Comparison of ENCODE assay signal across 17 cellular contexts in genomic region chr5:9173281-9174048, GRCh38.
DNase-seq lines count a peak whose midpoint lies in the region; ATAC-seq and TF ChIP-seq lines count a peak whose summit lies in the region.
"Had no signal": no experiment of that assay in that cellular context is flagged by ENCODE, and none has a peak within 500 bp of the region (broad histone marks: within the 10 kb centered on the region; RNA-seq: fewer than 3 reads in every experiment).

No MANE protein-coding gene starts in this region.

- H4K20me1 ChIP-seq in GM23338 (replicated peaks; ENCODE audit: insufficient read depth): no peaks in the 10 kb centered on the region

- H3K27me3 Mint-ChIP-seq in MCF 10A (ENCODE audit: insufficient read depth, unreplicated experiment) (no peaks in the 10 kb centered on the region), GM23338 (ENCODE audit: insufficient read depth, low read depth, poor library complexity) (no peaks in the 10 kb centered on the region)
- H3K27me3 Mint-ChIP-seq: memory B cell had no signal

- H3K9me3 ChIP-seq in breast epithelium: peaks cover 0 to 6% of the 10 kb centered on the region in 2 donors
- H3K9me3 ChIP-seq: testis had no signal

- H3K4me3 Mint-ChIP-seq in MCF 10A (ENCODE audit: unreplicated experiment): no peak overlapping the region
- H3K4me3 Mint-ChIP-seq in GM23338: no peak overlapping the region
- H3K4me3 Mint-ChIP-seq: memory B cell, neural crest cell had no signal

- H3K27me3 ChIP-seq in breast epithelium (no peaks in the 10 kb centered on the region), foreskin keratinocyte (no peaks in the 10 kb centered on the region), GM23338 (ENCODE audit: insufficient read depth) (no peaks in the 10 kb centered on the region)
- H3K27me3 ChIP-seq: testis had no signal

- CTCF ChIA-PET in MCF 10A (lab: Yijun Ruan, JAX): interaction anchor here (0.6 to 0.7 kb wide), 2 partner anchors 10 to 1282 kb away, joined by 3 read pairs; no protein-coding TSS in a partner anchor

- no peaks in the 10 kb centered on the region for H3F3A ChIP-seq in GM23338 (replicated peaks; ENCODE audit: low read depth)

- no peaks in the 10 kb centered on the region for H3K9me3 Mint-ChIP-seq in MCF 10A (ENCODE audit: unreplicated experiment)
- H3K9me3 Mint-ChIP-seq in GM23338: no peaks in the 10 kb centered on the region
- H3K9me3 Mint-ChIP-seq: memory B cell had no signal

- peak overlapping the region; percentile 29 for H3K27ac Mint-ChIP-seq in MCF 10A (ENCODE audit: low read depth, unreplicated experiment)
- no peak overlapping the region for H3K27ac Mint-ChIP-seq in GM23338
- H3K27ac Mint-ChIP-seq: activated T-helper 2 cell treated with anti-CD3 and anti-CD28 coated beads, Interferon-gamma antibody, Interleukin-2, Interleukin-4, amounts not matched to agents 10 μg/mL and 5 μg/mL and 100 μg/mL, durations not matched to agents 14 hours and 24 hours and 36 hours; memory B cell had no signal

- no peaks in the 10 kb centered on the region for H3K4me1 ChIP-seq in breast epithelium
- peaks cover 22% of the 10 kb centered on the region for H3K4me1 ChIP-seq in foreskin keratinocyte
- H3K4me1 ChIP-seq in GM23338 (ENCODE audit: insufficient read depth): 0 out of 2 replicates have a peak, but pooled peaks cover 9% of the 10 kb centered on the region
- H3K4me1 ChIP-seq: testis had no signal

- TF ChIP-seq POLR2A in breast epithelium (IDR thresholded peaks at IDR 0.05): no peak

- H3K4me1 Mint-ChIP-seq in MCF 10A (ENCODE audit: insufficient read depth, unreplicated experiment) (peaks cover 35% of the 10 kb centered on the region), GM23338 (peaks cover 15% of the 10 kb centered on the region)
- H3K4me1 Mint-ChIP-seq: memory B cell had no signal

- peak; percentile 91 for DNase-seq in MCF 10A (ENCODE audit: unreplicated experiment)
- DNase-seq in breast epithelium (ENCODE audit: low spot score in 2 of 2): no peak
- peak; percentile 50 for DNase-seq in brain pericyte (ENCODE audit: low read depth, low spot score)
- peak; percentile 79 to 90 for DNase-seq in foreskin keratinocyte
- no peak for DNase-seq in medulla oblongata (ENCODE audit: extremely low spot score)
- DNase-seq in stimulated activated CD4-positive, alpha-beta T cell treated with anti-CD3 and anti-CD28 coated beads, Interleukin-2, amount 100 ng/mL, for 24 hours: no peak
- DNase-seq in GM23338 (ENCODE audit: low spot score): no peak
- DNase-seq: activated CD8-positive, alpha-beta memory T cell treated with anti-CD3 and anti-CD28 coated beads for 24 hours; aorta; NCI-H2081 treated with DMSO at 0.1 percent for 48 hours; retina; testis had no signal

- H3K79me2 ChIP-seq in GM23338 (replicated peaks; ENCODE audit: insufficient read depth): no peaks in the 10 kb centered on the region

- no peak overlapping the region for H3K4me2 ChIP-seq in GM23338

- intact Hi-C loops in MCF 10A (cut with micrococcal nuclease): no loop called here
- intact Hi-C loops in breast epithelium (cut with DNase I; ENCODE audit: low total_unique reads): no loop called here

- BruUV-seq in MCF 10A (replicated peaks; lab: Mats Ljungman, UMichigan): no TSS peak

- POLR2A ChIA-PET in MCF 10A (lab: Yijun Ruan, JAX): interaction anchor here (0.6 to 1.4 kb wide), 6 partner anchors 10 to 1266 kb away, joined by 3 to 4 read pairs (median 3); no protein-coding TSS in a partner anchor

- TF ChIP-seq CTCF in MCF 10A (IDR thresholded peaks at IDR 0.05; ENCODE audit: unreplicated experiment) (no peak), breast epithelium (IDR thresholded peaks at IDR 0.05) (no peak), foreskin keratinocyte (conservative IDR thresholded peaks at IDR 0.05) (no peak), GM23338 (conservative IDR thresholded peaks at IDR 0.05; ENCODE audit: low read depth in 2 of 2) (no peak)

- ATAC-seq in foreskin keratinocyte: peak; percentile 71
- ATAC-seq in GM23338: no peak
- ATAC-seq in GM21526 (IDR thresholded peaks at IDR 0.05; ENCODE audit: low FRiP score, unreplicated experiment): no peak

- peaks cover 8% of the 10 kb centered on the region; the same call in 1 of the 2 replicates for H3K9me2 ChIP-seq in GM23338 (ENCODE audit: insufficient read depth)

- H2AFZ ChIP-seq in GM23338: no peak overlapping the region

- H3K36me3 Mint-ChIP-seq in MCF 10A (ENCODE audit: insufficient read depth, unreplicated experiment) (no peaks in the 10 kb centered on the region), GM23338 (ENCODE audit: low read depth) (peaks cover 11% of the 10 kb centered on the region; the same call in 2 of the 3 replicates)
- H3K36me3 Mint-ChIP-seq: memory B cell had no signal

- H3K27ac ChIP-seq in breast epithelium (peak overlapping the region in 1 of 2 donors; percentile 52), foreskin keratinocyte (no peak overlapping the region), GM23338 (ENCODE audit: low read depth) (no peak overlapping the region)
- H3K27ac ChIP-seq: 22Rv1, testis had no signal

- H3K4me3 ChIP-seq in breast epithelium (no peak overlapping the region), GM23338 (no peak overlapping the region)
- H3K4me3 ChIP-seq: testis had no signal

- H3K36me3 ChIP-seq in breast epithelium (no peaks in the 10 kb centered on the region), GM23338 (ENCODE audit: insufficient read depth) (no peaks in the 10 kb centered on the region)

TF ChIP-seq in GM23338, 12 proteins besides CTCF, POLR2A, EP300 and RAD21 (continues in another document):
- no peak for TF ChIP-seq EZH2 (IDR thresholded peaks at IDR 0.05; ENCODE audit: low read depth, unreplicated experiment)
- no peak for TF ChIP-seq CREB1 (CRISPR knock-in tag; IDR thresholded peaks at IDR 0.05; ENCODE audit: low read depth)
- no peak for TF ChIP-seq ETS1 (IDR thresholded peaks at IDR 0.05)
- TF ChIP-seq POLR2AphosphoS5 (IDR thresholded peaks at IDR 0.05; ENCODE audit: low read depth): no peak
- no peak for TF ChIP-seq EZH2phosphoT487 (IDR thresholded peaks at IDR 0.05; ENCODE audit: unreplicated experiment)
- TF ChIP-seq ZNF114 (CRISPR knock-in tag; IDR thresholded peaks at IDR 0.05): no peak
- TF ChIP-seq STAT1 (IDR thresholded peaks at IDR 0.05; ENCODE audit: unreplicated experiment): no peak
- no peak for TF ChIP-seq NANOG (IDR thresholded peaks at IDR 0.05; ENCODE audit: borderline replicate concordance)

Comparison
In these comparisons a context has a peak if more than half of its experiments do, and no peak if none do; other contexts are left out.
1. DNase-seq: peak in MCF 10A (single experiment), brain pericyte (single experiment) and foreskin keratinocyte (2 of 2); none in breast epithelium (0 of 2), medulla oblongata (single experiment), stimulated activated CD4-positive, alpha-beta T cell treated with anti-CD3 and anti-CD28 coated beads, Interleukin-2, amount 100 ng/mL, for 24 hours (0 of 2) and GM23338 (single experiment).